In genomic region chr7:129066290-129067131, GRCh38 we compare ENCODE assay signal across 1 cellular context.
TF ChIP-seq lines count a peak whose summit lies in the region.

No MANE protein-coding gene starts in this region.

TF ChIP-seq in K562, 482 proteins besides CTCF, POLR2A, EP300 and RAD21 (continued from another document and continues in another):
- no peak for TF ChIP-seq U2AF2 (optimal IDR thresholded peaks at IDR 0.05; ENCODE audit: low read depth, low read length)
- no peak for TF ChIP-seq ATF2 (CRISPR knock-in tag; IDR thresholded peaks at IDR 0.05)
- TF ChIP-seq PURB (CRISPR knock-in tag; IDR thresholded peaks at IDR 0.05; ENCODE audit: low read depth): no peak
- TF ChIP-seq ZNF444 (CRISPR knock-in tag; IDR thresholded peaks at IDR 0.05): no peak
- no peak for TF ChIP-seq MEF2A (IDR thresholded peaks at IDR 0.05; ENCODE audit: control insufficient read depth, low read depth, low read length)
- TF ChIP-seq THRAP3 (IDR thresholded peaks at IDR 0.05; ENCODE audit: borderline replicate concordance): no peak
- TF ChIP-seq RCOR1 (IDR thresholded peaks at IDR 0.05; ENCODE audit: borderline replicate concordance in 1 of 2, low read depth in 2 of 2, low read length in 2 of 2): peak in 1 of 2 experiments; percentile 74; a peak in 3 of 4 replicates
- peak; percentile 36 for TF ChIP-seq MYC (IDR thresholded peaks at IDR 0.05; ENCODE audit: low read depth, low read length)
- TF ChIP-seq MYC (CRISPR knock-in tag; IDR thresholded peaks at IDR 0.05; ENCODE audit: borderline replicate concordance, low read depth): peak; percentile 72; the same call in 1 of the 2 replicates
- peak; percentile 82 for TF ChIP-seq POLR2H (tag; IDR thresholded peaks at IDR 0.05; ENCODE audit: low read depth)
- 0 out of 2 replicates have a peak, but pooled peaks have one; percentile 81 for TF ChIP-seq AFF4 (CRISPR knock-in tag; IDR thresholded peaks at IDR 0.05)
- TF ChIP-seq NFYB (IDR thresholded peaks at IDR 0.05; ENCODE audit: extremely low read depth, insufficient read length): no peak
- TF ChIP-seq MITF (IDR thresholded peaks at IDR 0.05): no peak
- TF ChIP-seq PTRF (tag; IDR thresholded peaks at IDR 0.05): peak; percentile 70
- peak; percentile 19; the same call in 1 of the 2 replicates for TF ChIP-seq ZNF140 (CRISPR knock-in tag; IDR thresholded peaks at IDR 0.05)
- no peak for TF ChIP-seq HMG20B (CRISPR knock-in tag; IDR thresholded peaks at IDR 0.05)
- TF ChIP-seq ZNF644 (tag; IDR thresholded peaks at IDR 0.05; ENCODE audit: low read depth): peak; percentile 82; the same call in 1 of the 2 replicates
- peak; percentile 14; the same call in 1 of the 2 replicates for TF ChIP-seq ZNF24 (IDR thresholded peaks at IDR 0.05)
- no peak for TF ChIP-seq MLX (CRISPR knock-in tag; conservative IDR thresholded peaks at IDR 0.05)
- TF ChIP-seq ZNF165 (CRISPR knock-in tag; IDR thresholded peaks at IDR 0.05; ENCODE audit: borderline replicate concordance): no peak
- peak; percentile 62 for TF ChIP-seq RBM25 (IDR thresholded peaks at IDR 0.05; ENCODE audit: low read depth, low read length, severe bottlenecking)
- TF ChIP-seq ATF7 (IDR thresholded peaks at IDR 0.05): no peak; the same call in 1 of the 2 replicates
- TF ChIP-seq KLF13 (tag; IDR thresholded peaks at IDR 0.05; ENCODE audit: borderline replicate concordance, low read depth): no peak
- peak; percentile 58; the same call in 1 of the 2 replicates for TF ChIP-seq ZKSCAN8 (CRISPR knock-in tag; IDR thresholded peaks at IDR 0.05)
- peak; percentile 25 for TF ChIP-seq CBFA2T3 (IDR thresholded peaks at IDR 0.05)
- TF ChIP-seq ETS2 (tag; IDR thresholded peaks at IDR 0.05; ENCODE audit: borderline replicate concordance, poor library complexity, severe bottlenecking): peak; percentile 67
- TF ChIP-seq CEBPZ (IDR thresholded peaks at IDR 0.05; ENCODE audit: borderline replicate concordance, low read depth, low read length): no peak
- no peak for TF ChIP-seq ZNF639 (CRISPR knock-in tag; conservative IDR thresholded peaks at IDR 0.05 in 1 of 2, IDR thresholded peaks at IDR 0.05 in 1 of 2)
- TF ChIP-seq TFAM (CRISPR knock-in tag; conservative IDR thresholded peaks at IDR 0.05): no peak
- TF ChIP-seq L3MBTL2 (IDR thresholded peaks at IDR 0.05): peak; percentile 79
- TF ChIP-seq HDAC8 (tag; IDR thresholded peaks at IDR 0.05): peak; percentile 86
- TF ChIP-seq ESRRB (CRISPR knock-in tag; IDR thresholded peaks at IDR 0.05; ENCODE audit: borderline replicate concordance): no peak
- no peak for TF ChIP-seq ZNF253 (CRISPR knock-in tag; conservative IDR thresholded peaks at IDR 0.05)
- 0 out of 2 replicates have a peak, but pooled peaks have one; percentile 43 for TF ChIP-seq FOXP4 (CRISPR knock-in tag; IDR thresholded peaks at IDR 0.05; ENCODE audit: borderline replicate concordance)
- no peak for TF ChIP-seq PPARD (CRISPR knock-in tag; IDR thresholded peaks at IDR 0.05)
- TF ChIP-seq ERF (CRISPR knock-in tag; IDR thresholded peaks at IDR 0.05): 0 out of 2 replicates have a peak, but pooled peaks have one; percentile 16
- TF ChIP-seq ZHX1 (conservative IDR thresholded peaks at IDR 0.05; ENCODE audit: low read length): no peak
- TF ChIP-seq ZFP30 (CRISPR knock-in tag; IDR thresholded peaks at IDR 0.05; ENCODE audit: borderline replicate concordance): no peak
- TF ChIP-seq CHD2 (IDR thresholded peaks at IDR 0.05; ENCODE audit: low read depth, low read length): peak; percentile 30; the same call in 1 of the 2 replicates
- no peak for TF ChIP-seq NR3C1 (CRISPR knock-in tag; IDR thresholded peaks at IDR 0.05)
- no peak for TF ChIP-seq EWSR1 (IDR thresholded peaks at IDR 0.05; ENCODE audit: borderline replicate concordance, low read depth, partially characterized antibody)
- no peak for TF ChIP-seq KAT2B (IDR thresholded peaks at IDR 0.05; ENCODE audit: low read depth, low read length)
- no peak for TF ChIP-seq PATZ1 (CRISPR knock-in tag; IDR thresholded peaks at IDR 0.05; ENCODE audit: borderline replicate concordance)
- TF ChIP-seq SMAD2 (IDR thresholded peaks at IDR 0.05; ENCODE audit: low read depth, low read length): no peak
- peak; percentile 56 for TF ChIP-seq EGR1 (conservative IDR thresholded peaks at IDR 0.05)
